2 cellular contexts compared by ENCODE assay signal in genomic region chr11:937853-938261, GRCh38.
TF ChIP-seq lines count a peak whose summit lies in the region.

No MANE protein-coding gene starts in this region.

TF ChIP-seq in GM23338, 12 proteins besides CTCF, POLR2A, EP300 and RAD21:
- TF ChIP-seq ZNF462 (CRISPR knock-in tag; IDR thresholded peaks at IDR 0.05) = no peak
- TF ChIP-seq NANOG (IDR thresholded peaks at IDR 0.05; ENCODE audit: borderline replicate concordance) = no peak
- TF ChIP-seq STAT1 (IDR thresholded peaks at IDR 0.05; ENCODE audit: unreplicated experiment) = no peak
- no peak for TF ChIP-seq EZH2phosphoT487 (IDR thresholded peaks at IDR 0.05; ENCODE audit: unreplicated experiment)
- no peak for TF ChIP-seq CREB1 (CRISPR knock-in tag; IDR thresholded peaks at IDR 0.05; ENCODE audit: low read depth)

TF ChIP-seq in H1, 55 proteins besides CTCF, POLR2A, EP300 and RAD21:
- no peak for TF ChIP-seq NRF1 (IDR thresholded peaks at IDR 0.05; ENCODE audit: low read depth, low read length)
- TF ChIP-seq HDAC6 (IDR thresholded peaks at IDR 0.05; ENCODE audit: low read depth, low read length) = no peak
- TF ChIP-seq SRF (IDR thresholded peaks at IDR 0.05; ENCODE audit: low read depth, low read length) = no peak
- TF ChIP-seq KDM1A (IDR thresholded peaks at IDR 0.05; ENCODE audit: borderline replicate concordance, low read length) = no peak
- TF ChIP-seq TCF12 (IDR thresholded peaks at IDR 0.05; ENCODE audit: low read depth, low read length) = 0 out of 2 replicates have a peak, but pooled peaks have one; percentile 5
- no peak for TF ChIP-seq SIRT6 (IDR thresholded peaks at IDR 0.05; ENCODE audit: low read length)
- TF ChIP-seq PHF8 (conservative IDR thresholded peaks at IDR 0.05; ENCODE audit: low read depth, low read length) = no peak
- TF ChIP-seq POU5F1 (IDR thresholded peaks at IDR 0.05; ENCODE audit: low read depth, low read length) = no peak
- peak; percentile 28 for TF ChIP-seq ASH2L (IDR thresholded peaks at IDR 0.05; ENCODE audit: low read length)
